In the genomic region with DNA sequence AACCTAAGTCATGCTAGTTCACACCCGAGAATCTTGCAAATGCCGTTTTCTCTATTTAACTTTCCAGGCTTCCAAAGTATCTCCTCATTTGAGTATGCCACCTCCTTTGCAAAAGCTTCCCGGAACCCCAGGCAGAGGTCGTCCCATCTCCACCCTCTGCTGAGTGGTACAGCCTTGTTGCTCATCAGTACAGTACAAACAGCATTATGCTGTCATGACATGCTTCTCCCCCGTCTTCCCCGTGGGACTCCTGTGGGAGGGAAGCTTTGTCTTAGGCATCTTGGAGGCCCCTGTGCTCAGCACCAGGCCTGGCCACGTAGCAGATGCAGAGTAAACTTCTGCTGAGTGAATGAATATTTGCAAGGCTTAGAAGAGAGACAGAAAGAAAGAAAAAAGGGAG, we compare ENCODE assay signal across 33 cellular contexts.
"Had no signal": no experiment of that assay in that cellular context is flagged by ENCODE, and none has a peak within 500 bp of the region (broad histone marks: within the 10 kb centered on the region; RNA-seq: fewer than 3 reads in every experiment).

No MANE protein-coding gene starts in this region.

- H3K9me3 Mint-ChIP-seq: activated B cell treated with CpG ODN at 0.5 μM for 24 hours; activated CD8-positive, alpha-beta T cell treated with anti-CD3 and anti-CD28 coated beads for 36 hours; activated naive CD4-positive, alpha-beta T cell treated with anti-CD3 and anti-CD28 coated beads, Interleukin-2, amount 50 U/mL, for 72 hours; activated T-cell treated with anti-CD3 and anti-CD28 coated beads, Interleukin-2, amount 50 U/mL, for 4 hours; activated T-helper 2 cell treated with anti-CD3 and anti-CD28 coated beads, Interferon-gamma antibody, Interleukin-2, Interleukin-4, amounts not matched to agents 10 μg/mL and 5 μg/mL and 100 μg/mL, durations not matched to agents 14 hours and 24 hours and 36 hours; natural killer cell; stimulated activated memory B cell treated with anti-CD40 and anti-IgM and Interleukin-4, amounts not matched to agents 10 μg/mL and 1 μg/mL and 100 μg/mL, for 72 hours; stimulated activated naive CD8-positive, alpha-beta T cell treated with anti-CD3 and anti-CD28 coated beads, Interleukin-15, amount 100 ng/mL, for 72 hours had no signal

- H3K27ac Mint-ChIP-seq: activated B cell treated with CpG ODN at 0.5 μM for 24 hours; activated CD8-positive, alpha-beta T cell treated with anti-CD3 and anti-CD28 coated beads for 36 hours; activated naive CD4-positive, alpha-beta T cell treated with anti-CD3 and anti-CD28 coated beads, Interleukin-2, amount 50 U/mL, for 72 hours; activated T-helper 2 cell treated with anti-CD3 and anti-CD28 coated beads, Interferon-gamma antibody, Interleukin-2, Interleukin-4, amounts not matched to agents 10 μg/mL and 5 μg/mL and 100 μg/mL, durations not matched to agents 14 hours and 24 hours and 36 hours; natural killer cell; progenitor cell of endocrine pancreas; stimulated activated memory B cell treated with anti-CD40 and anti-IgM and Interleukin-4, amounts not matched to agents 10 μg/mL and 1 μg/mL and 100 μg/mL, for 72 hours; stimulated activated naive CD8-positive, alpha-beta T cell treated with anti-CD3 and anti-CD28 coated beads, Interleukin-15, amount 100 ng/mL, for 72 hours; T-helper 17 cell had no signal

- H3K4me1 Mint-ChIP-seq: activated B cell treated with CpG ODN at 0.5 μM for 24 hours; natural killer cell; stimulated activated memory B cell treated with anti-CD40 and anti-IgM and Interleukin-4, amounts not matched to agents 10 μg/mL and 1 μg/mL and 100 μg/mL, for 72 hours; stimulated activated naive CD8-positive, alpha-beta T cell treated with anti-CD3 and anti-CD28 coated beads, Interleukin-15, amount 100 ng/mL, for 72 hours had no signal

- H3K27ac ChIP-seq: colonic mucosa, gastroesophageal sphincter, heart left ventricle, left ventricle myocardium inferior, neutrophil, ovary, sigmoid colon, thyroid gland, upper lobe of left lung, vagina had no signal

- H3K27me3 ChIP-seq: colonic mucosa, ovary, sigmoid colon, thyroid gland, upper lobe of left lung, vagina had no signal

- DNase-seq: activated B cell treated with CpG ODN at 0.5 μM for 24 hours; activated CD4-positive, alpha-beta T cell treated with anti-CD3 and anti-CD28 coated beads, Interleukin-2, amount 50 U/mL, for 1 hour; activated CD8-positive, alpha-beta T cell treated with anti-CD3 and anti-CD28 coated beads for 36 hours; activated naive CD4-positive, alpha-beta T cell; activated T-cell treated with anti-CD3 and anti-CD28 coated beads, Interleukin-2, amount 50 U/mL, for 4 hours; cerebellar nuclear complex; colonic mucosa; effector CD8-positive, alpha-beta T cell; heart left ventricle; kidney glomerular epithelial cell; left ventricle myocardium inferior; mesendoderm; natural killer cell; ovary; retina; sigmoid colon; stimulated activated CD4-positive, alpha-beta T cell treated with anti-CD3 and anti-CD28 coated beads, Interleukin-1b, Interleukin-23, amount 100 ng/mL, for 48 hours; stimulated activated CD4-positive, alpha-beta T cell treated with anti-CD3 and anti-CD28 coated beads, Interleukin-4, amount 100 ng/mL, for 4 hours; stimulated activated CD8-positive, alpha-beta memory T cell treated with anti-CD3 and anti-CD28 coated beads, Interleukin-4, amount 100 ng/mL, for 48 hours; stimulated activated naive CD8-positive, alpha-beta T cell treated with anti-CD3 and anti-CD28 coated beads, Interleukin-15, amount 100 ng/mL, for 72 hours; substantia nigra; T-helper 17 cell; thyroid gland; upper lobe of left lung had no signal

- H3K4me2 ChIP-seq: smooth muscle cell had no signal

- H3K36me3 Mint-ChIP-seq: activated naive CD4-positive, alpha-beta T cell treated with anti-CD3 and anti-CD28 coated beads, Interleukin-2, amount 50 U/mL, for 72 hours; natural killer cell; stimulated activated memory B cell treated with anti-CD40 and anti-IgM and Interleukin-4, amounts not matched to agents 10 μg/mL and 1 μg/mL and 100 μg/mL, for 72 hours had no signal

- H3K36me3 ChIP-seq: colonic mucosa, gastroesophageal sphincter, heart left ventricle, left ventricle myocardium inferior, neutrophil, ovary, sigmoid colon, thyroid gland, upper lobe of left lung, vagina had no signal

- H3K4me1 ChIP-seq: colonic mucosa, gastroesophageal sphincter, heart left ventricle, left ventricle myocardium inferior, sigmoid colon, thyroid gland, vagina had no signal

- ATAC-seq: activated CD8-positive, alpha-beta T cell treated with anti-CD3 and anti-CD28 coated beads for 36 hours; activated naive CD4-positive, alpha-beta T cell treated with anti-CD3 and anti-CD28 coated beads, Interleukin-2, amount 50 U/mL, for 72 hours; activated T-cell treated with anti-CD3 and anti-CD28 coated beads, Interleukin-2, amount 50 U/mL, for 4 hours; gastroesophageal sphincter; heart left ventricle; natural killer cell; T-helper 17 cell had no signal

- H3K4me3 Mint-ChIP-seq: activated B cell treated with CpG ODN at 0.5 μM for 24 hours; activated CD8-positive, alpha-beta T cell treated with anti-CD3 and anti-CD28 coated beads for 36 hours; activated T-cell treated with anti-CD3 and anti-CD28 coated beads, Interleukin-2, amount 50 U/mL, for 4 hours; natural killer cell; stimulated activated memory B cell treated with anti-CD40 and anti-IgM and Interleukin-4, amounts not matched to agents 10 μg/mL and 1 μg/mL and 100 μg/mL, for 72 hours; stimulated activated naive CD8-positive, alpha-beta T cell treated with anti-CD3 and anti-CD28 coated beads, Interleukin-15, amount 100 ng/mL, for 72 hours; T-helper 17 cell had no signal

- H3K9me3 ChIP-seq: colonic mucosa, gastroesophageal sphincter, heart left ventricle, left ventricle myocardium inferior, neutrophil, ovary, sigmoid colon, thyroid gland, upper lobe of left lung, vagina had no signal

- H3K4me3 ChIP-seq: colonic mucosa, gastroesophageal sphincter, heart left ventricle, left ventricle myocardium inferior, lung, ovary, sigmoid colon, smooth muscle cell, thyroid gland, upper lobe of left lung, vagina had no signal
